ENCODE assay signal across 8 cellular contexts in genomic region chr17:8965394-8966168, GRCh38. TPM values are rescaled to one million over a fixed set of nuclear protein-coding genes. Genes with fewer than 3 reads are reported as not detected.
DNase-seq lines count a peak whose midpoint lies in the region; TF ChIP-seq lines count a peak whose summit lies in the region.

Gene PIK3R5 (minus strand): TSS chr17:8965707. CDS start chr17:8911494, 54,213 bp downstream.

- no peak within 1 kb of the TSS for H3K4ac ChIP-seq in H9 (ENCODE audit: low read depth, low read length)

- no peak within 1 kb of the TSS for H3K56ac ChIP-seq in H9 (ENCODE audit: insufficient read length, low read depth, low read length)

- peak within 1 kb of the TSS; percentile 89 for H3K18ac ChIP-seq in H9 (ENCODE audit: insufficient read length, low read depth, low read length)

- H4K5ac ChIP-seq in H9 (ENCODE audit: insufficient read length, low read depth, low read length), result no peak within 1 kb of the TSS

- H3K36me3 Mint-ChIP-seq in H9 (ENCODE audit: insufficient read depth in 1 of 3, low read depth in 3 of 3), result peaks cover 3 to 20% (median 8%) of the 10 kb centered on the region in 3 experiments; a peak in 6 of 7 replicates

- DNase-seq in GDM1 (lab: John Stamatoyannopoulos, UW) (peak; percentile 73), H9 (peak; percentile 97), NOMO-1 treated with DMSO at 0.1 percent for 48 hours (lab: John Stamatoyannopoulos, UW; ENCODE audit: unreplicated experiment) (peak; percentile 92), activated T-helper 1 cell treated with Interleukin-2 at 50 U/mL for 16 hours (ENCODE audit: low read depth) (peak; percentile 77), iPS DF 19.7 (ENCODE audit: low read depth, low spot score) (peak; percentile 30), middle frontal gyrus (ENCODE audit: extremely low spot score, low spot score) (no peak), osteoblast (ENCODE audit: insufficient read length, low spot score, missing footprints) (no peak)
- peak; percentile 80 for DNase-seq in stimulated activated CD4-positive, alpha-beta T cell treated with anti-CD3 and anti-CD28 coated beads, Interleukin-15, amount 100 ng/mL, for 24 hours

- H4K20me1 ChIP-seq in H9 (ENCODE audit: control insufficient read depth, insufficient read depth, insufficient read length) (no peaks in the 10 kb centered on the region), osteoblast (ENCODE audit: insufficient read depth, low read length) (no peaks in the 10 kb centered on the region)

- no peaks in the 10 kb centered on the region for H3K79me1 ChIP-seq in H9 (ENCODE audit: insufficient read depth, low read depth, low read length, poor library complexity, severe bottlenecking)

- no peak within 1 kb of the TSS; a peak in 1 of 7 replicates for H3K27ac Mint-ChIP-seq in H9

- H2AFZ ChIP-seq in H9 (ENCODE audit: low read length) (no peak within 1 kb of the TSS), osteoblast (ENCODE audit: low read length) (no peak within 1 kb of the TSS)

- H3K14ac ChIP-seq in H9 (ENCODE audit: insufficient read depth, low read length), result peak within 1 kb of the TSS; percentile 88

- no peak within 1 kb of the TSS for H3T11ph ChIP-seq in H9 (ENCODE audit: low read length)

- H2BK120ac ChIP-seq in H9 (ENCODE audit: low read depth, low read length, poor library complexity, severe bottlenecking), result no peak within 1 kb of the TSS

- H3K4me3 Mint-ChIP-seq in H9, result peak within 1 kb of the TSS; percentile 75 to 78

- H3K4me1 Mint-ChIP-seq in H9, result peaks cover 8 to 15% of the 10 kb centered on the region in 2 experiments

- H3K4me1 ChIP-seq in H9 (ENCODE audit: insufficient read depth, low read length) (peaks cover 2% of the 10 kb centered on the region; the same call in 1 of the 2 replicates), osteoblast (ENCODE audit: insufficient read depth, low read length) (no peaks in the 10 kb centered on the region)

- H3K27me3 ChIP-seq in H9 (ENCODE audit: insufficient read depth, low read length) (0 out of 2 replicates have a peak, but pooled peaks cover 2% of the 10 kb centered on the region), osteoblast (ENCODE audit: insufficient read depth, low read length) (peaks cover 24% of the 10 kb centered on the region)

- H3K79me2 ChIP-seq in H9 (ENCODE audit: insufficient read depth, low read length), result no peaks in the 10 kb centered on the region
- no peaks in the 10 kb centered on the region for H3K79me2 ChIP-seq in osteoblast (ENCODE audit: insufficient read depth, low read length)

- peaks cover 6% of the 10 kb centered on the region for H3K23me2 ChIP-seq in H9 (ENCODE audit: insufficient read length, low read depth, low read length, poor library complexity, severe bottlenecking)

- no CpG with 5 or more reads among the region's 72 CpGs for WGBS in H9 (ENCODE audit: extremely low coverage, insufficient read length, low lambda C conversion rate)

- no peak within 1 kb of the TSS for H3K4me3 ChIP-seq in osteoblast (ENCODE audit: insufficient read depth, low read length)

- no peak within 1 kb of the TSS for H2AK5ac ChIP-seq in H9 (ENCODE audit: insufficient read length, low read length)

- peak; percentile 46 for TF ChIP-seq CTCF in H9 (conservative IDR thresholded peaks at IDR 0.05)
- TF ChIP-seq CTCF in osteoblast (IDR thresholded peaks at IDR 0.05; ENCODE audit: extremely low read depth, low read depth, low read length), result no peak

- H2BK12ac ChIP-seq in H9 (ENCODE audit: insufficient read length, low read depth, low read length), result no peak within 1 kb of the TSS

- no peaks in the 10 kb centered on the region for H3K9me3 ChIP-seq in H9 (ENCODE audit: control insufficient read depth, low read depth, low read length)
- no peaks in the 10 kb centered on the region for H3K9me3 ChIP-seq in osteoblast (ENCODE audit: low read depth, low read length)

- H3K23ac ChIP-seq in H9 (ENCODE audit: insufficient read length, low read depth, low read length), result no peak within 1 kb of the TSS

- no peak within 1 kb of the TSS for H2BK5ac ChIP-seq in H9 (ENCODE audit: insufficient read length, low read length)

- H3K27me3 Mint-ChIP-seq in H9 (ENCODE audit: low read depth), result peaks cover 42% of the 10 kb centered on the region

- H3K27ac ChIP-seq in H9 (ENCODE audit: insufficient read length, low read depth, low read length), result no peak within 1 kb of the TSS
- no peak within 1 kb of the TSS for H3K27ac ChIP-seq in osteoblast (ENCODE audit: low read depth, low read length)

- H4K8ac ChIP-seq in H9 (replicated peaks; ENCODE audit: insufficient read length, low read depth, low read length), result no peak within 1 kb of the TSS

- no peak within 1 kb of the TSS for H2BK20ac ChIP-seq in H9 (ENCODE audit: low read depth, low read length, poor library complexity, severe bottlenecking)

- H4K91ac ChIP-seq in H9 (ENCODE audit: insufficient read length, low read depth, low read length), result no peak within 1 kb of the TSS

- H2BK15ac ChIP-seq in H9 (ENCODE audit: low read depth, low read length), result no peak within 1 kb of the TSS; the same call in 1 of the 2 replicates

- peak within 1 kb of the TSS; percentile 56 for H3K9ac ChIP-seq in H9 (ENCODE audit: extremely low read depth, insufficient read length, low read length)

- H3K36me3 ChIP-seq in osteoblast (ENCODE audit: insufficient read depth, low read length), result no peaks in the 10 kb centered on the region

- peaks cover 7 to 25% of the 10 kb centered on the region in 2 experiments; a peak in 4 of 5 replicates for H3K9me3 Mint-ChIP-seq in H9

- H3K4me2 ChIP-seq in H9 (ENCODE audit: insufficient read depth, insufficient read length, low read length) (peak within 1 kb of the TSS; percentile 22), osteoblast (ENCODE audit: insufficient read depth, low read length) (no peak within 1 kb of the TSS)

RNA-seq across cellular contexts. Expression of gene PIK3R5, which starts in this region (rescaled TPM):
- total RNA-seq in H9 (2021) (1.4 and 1.7 TPM in 2 replicates), osteoblast (under 0.01 and 0.36 TPM in 2 replicates)

Comparison
In these comparisons a context has a peak if more than half of its experiments do, and no peak if none do; other contexts are left out.
1. DNase-seq: peak in GDM1 (single experiment), H9 (single experiment), NOMO-1 treated with DMSO at 0.1 percent for 48 hours (single experiment), activated T-helper 1 cell treated with Interleukin-2 at 50 U/mL for 16 hours (single experiment), iPS DF 19.7 (single experiment) and stimulated activated CD4-positive, alpha-beta T cell treated with anti-CD3 and anti-CD28 coated beads, Interleukin-15, amount 100 ng/mL, for 24 hours (single experiment); none in middle frontal gyrus (single experiment) and osteoblast (single experiment).